ENCODE assay signal across 16 cellular contexts in the genomic region with DNA sequence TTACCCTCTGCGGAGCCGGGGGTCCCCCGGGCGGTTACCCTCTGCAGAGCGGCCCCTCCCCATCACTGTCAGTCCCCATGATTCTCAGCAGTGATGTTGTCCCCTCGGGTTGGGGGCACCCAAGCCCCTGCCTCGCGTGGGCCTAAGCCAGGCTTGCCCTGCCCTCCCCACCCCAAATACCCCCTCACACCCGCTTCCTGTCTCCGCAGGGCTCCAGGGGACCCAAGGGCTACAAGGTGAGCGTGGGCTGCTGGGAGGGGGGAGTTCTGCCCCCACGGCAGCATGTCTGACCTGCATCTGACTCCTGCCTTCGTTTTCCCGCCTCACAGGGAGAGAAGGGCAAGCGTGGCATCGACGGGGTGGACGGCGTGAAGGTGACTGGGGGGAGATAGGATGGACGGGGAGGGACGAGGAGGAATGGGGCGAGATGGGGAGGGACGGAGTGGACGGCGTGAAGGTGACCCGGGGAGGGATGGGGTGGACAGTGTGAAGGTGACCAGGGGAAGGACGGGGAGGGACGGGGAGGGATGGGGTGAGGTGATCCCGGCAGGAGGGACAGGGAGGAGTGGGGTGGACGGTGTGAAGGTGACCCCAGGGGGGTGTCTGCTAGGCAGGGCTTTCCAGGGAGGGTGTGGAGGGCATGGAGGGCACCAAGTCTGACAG. TPM values are rescaled to one million over a fixed set of nuclear protein-coding genes. Genes with fewer than 3 reads are reported as not detected.
DNase-seq lines count a peak whose midpoint lies in the region; ATAC-seq and TF ChIP-seq lines count a peak whose summit lies in the region.
"Had no signal": no experiment of that assay in that cellular context is flagged by ENCODE, and none has a peak within 500 bp of the region (broad histone marks: within the 10 kb centered on the region; RNA-seq: fewer than 3 reads in every experiment).

No MANE protein-coding gene starts in this region.

- 86 to 89% methylated on average over 30 of the region's 30 CpGs for WGBS in sigmoid colon, 2 donors

- TF ChIP-seq POLR2A in sigmoid colon (IDR thresholded peaks at IDR 0.05), result no peak

- no peaks in the 10 kb centered on the region for H3K4me1 Mint-ChIP-seq in endothelial cell (ENCODE audit: unreplicated experiment)

- H3K4me1 ChIP-seq in BE2C, result no peaks in the 10 kb centered on the region; the same call in 1 of the 2 replicates
- H3K4me1 ChIP-seq in sigmoid colon, result peaks cover 0 to 93% (median 89%) of the 10 kb centered on the region in 4 donors
- H3K4me1 ChIP-seq: breast epithelium, pancreas, SJCRH30 had no signal

- no peak for ATAC-seq in HG03097 (IDR thresholded peaks at IDR 0.05; ENCODE audit: low FRiP score, unreplicated experiment)
- ATAC-seq: left lobe of liver, pancreas had no signal

- no peaks in the 10 kb centered on the region for H3K9me3 Mint-ChIP-seq in endothelial cell (ENCODE audit: unreplicated experiment)
- H3K9me3 Mint-ChIP-seq: CD4-positive, alpha-beta memory T cell had no signal

- no peak for TF ChIP-seq EP300 in sigmoid colon (IDR thresholded peaks at IDR 0.05)

- peak; percentile 1 for DNase-seq in activated CD4-positive, alpha-beta T cell treated with anti-CD3 and anti-CD28 coated beads for 48 hours
- DNase-seq in activated CD4-positive, alpha-beta T cell treated with anti-CD3 and anti-CD28 coated beads, Interleukin-2, amount 50 U/mL, for 48 hours, result no peak
- DNase-seq in BE2C (peak; percentile 10), endothelial cell (ENCODE audit: low spot score) (peak; percentile 2), sigmoid colon (peak; percentile 68), RKO (ENCODE audit: low spot score) (no peak), amniotic stem cell (lab: John Stamatoyannopoulos, UW) (no peak)
- DNase-seq: CD4-positive, alpha-beta memory T cell; DMS79; NCI-H1436 treated with DMSO at 0.1 percent for 48 hours; NCI-H446 had no signal

- TF ChIP-seq CTCF in BE2C (IDR thresholded peaks at IDR 0.05; ENCODE audit: low read depth, low read length) (no peak), endothelial cell (IDR thresholded peaks at IDR 0.05; ENCODE audit: unreplicated experiment) (no peak), sigmoid colon (IDR thresholded peaks at IDR 0.05) (no peak)

- no peak overlapping the region for H3K27ac Mint-ChIP-seq in endothelial cell (ENCODE audit: unreplicated experiment)

- H3K4me3 ChIP-seq in BE2C (ENCODE audit: low read depth, low read length) (no peak overlapping the region), sigmoid colon (no peak overlapping the region)
- H3K4me3 ChIP-seq: breast epithelium, pancreas, SJCRH30 had no signal

- H3K36me3 ChIP-seq in BE2C (no peaks in the 10 kb centered on the region), sigmoid colon (peaks cover 71 to 93% (median 83%) of the 10 kb centered on the region in 4 donors)
- H3K36me3 ChIP-seq: breast epithelium, pancreas, SJCRH30 had no signal

- H3K4me3 Mint-ChIP-seq in endothelial cell (ENCODE audit: unreplicated experiment), result no peak overlapping the region

- H3K9me3 ChIP-seq in BE2C (no peaks in the 10 kb centered on the region), sigmoid colon (no peaks in the 10 kb centered on the region)
- H3K9me3 ChIP-seq: breast epithelium, pancreas, SJCRH30 had no signal

- H3K27ac ChIP-seq in sigmoid colon, result peak overlapping the region; percentile 73 to 80 (median 79)
- H3K27ac ChIP-seq: pancreas, SJCRH30 had no signal

- intact Hi-C loops in sigmoid colon (cut with DNase I), result no loop called here

- H3K36me3 Mint-ChIP-seq in endothelial cell (ENCODE audit: low read depth, unreplicated experiment), result peaks cover 2% of the 10 kb centered on the region
- H3K36me3 Mint-ChIP-seq: CD4-positive, alpha-beta memory T cell had no signal

- H3K27me3 Mint-ChIP-seq in endothelial cell (ENCODE audit: unreplicated experiment), result peaks cover 4% of the 10 kb centered on the region

- H3K27me3 ChIP-seq in BE2C (no peaks in the 10 kb centered on the region), sigmoid colon (no peaks in the 10 kb centered on the region)
- H3K27me3 ChIP-seq: breast epithelium, pancreas, SJCRH30 had no signal

RNA-seq across cellular contexts. Expression of a gene that starts 8.6 kb away (rescaled TPM):
- polyA plus RNA-seq in BE2C (2012; ENCODE audit: insufficient read depth, insufficient read length, low read depth), result 158 TPM
- total RNA-seq in endothelial cell (ENCODE audit: unreplicated experiment) (65.5 TPM), sigmoid colon (1,000 to 10,000 TPM in 2 of 4 donors, 100 to 1,000 TPM in 2; 622 to 1,755 (median 1,184) TPM)
- polyA plus RNA-seq in sigmoid colon, result 100 to 1,000 TPM in 1 of 3 donors, 10 to 100 TPM in 2; 14.3 to 131 (median 28.2) TPM

Comparison
In these comparisons a context has a peak if more than half of its experiments do, and no peak if none do; other contexts are left out.
1. DNase-seq: peak in activated CD4-positive, alpha-beta T cell treated with anti-CD3 and anti-CD28 coated beads for 48 hours (single experiment), BE2C (single experiment), endothelial cell (single experiment) and sigmoid colon (single experiment); none in activated CD4-positive, alpha-beta T cell treated with anti-CD3 and anti-CD28 coated beads, Interleukin-2, amount 50 U/mL, for 48 hours (0 of 2), RKO (single experiment) and amniotic stem cell (single experiment).